12 cellular contexts compared by ENCODE assay signal in genomic region chr2:80256396-80257167, GRCh38. TPM values are rescaled to one million over a fixed set of nuclear protein-coding genes. Genes with fewer than 3 reads are reported as not detected.
DNase-seq lines count a peak whose midpoint lies in the region; ATAC-seq and TF ChIP-seq lines count a peak whose summit lies in the region.
"Had no signal": no experiment of that assay in that cellular context is flagged by ENCODE, and none has a peak within 500 bp of the region (broad histone marks: within the 10 kb centered on the region; RNA-seq: fewer than 3 reads in every experiment).

No MANE protein-coding gene starts in this region.

- no peaks in the 10 kb centered on the region for H3K9me2 ChIP-seq in MM.1S (replicated peaks; ENCODE audit: insufficient read depth, low read length)

- TF ChIP-seq CTCF in MM.1S (IDR thresholded peaks at IDR 0.05; ENCODE audit: low read length), result 0 out of 2 replicates have a peak, but pooled peaks have one; percentile 11
- peak in 55 of 56 donors; percentile 21 to 59 (median 45) for TF ChIP-seq CTCF in dorsolateral prefrontal cortex (IDR thresholded peaks at IDR 0.05 in 54 of 56, conservative IDR thresholded peaks at IDR 0.05 in 2 of 56; ENCODE audit: low read depth in 1 of 56, partially characterized antibody in 56 of 56)

- H3K27ac ChIP-seq in MM.1S (ENCODE audit: low read length) (no peak overlapping the region), dorsolateral prefrontal cortex (peak overlapping the region in 22 of 59 donors; percentile 0 to 77 (median 19))

- H4K20me1 ChIP-seq in MM.1S (ENCODE audit: insufficient read depth, low read length), result no peaks in the 10 kb centered on the region

- H3F3A ChIP-seq in MM.1S (ENCODE audit: insufficient read depth, low read length), result no peaks in the 10 kb centered on the region

- no peaks in the 10 kb centered on the region for H3K9me3 ChIP-seq in MM.1S (replicated peaks; ENCODE audit: insufficient read depth, low read length)

- peak; percentile 39 for DNase-seq in DMS 273 (lab: John Stamatoyannopoulos, UW; ENCODE audit: unreplicated experiment)
- DNase-seq in DMS 273 treated with DMSO at 0.1 percent for 48 hours (lab: John Stamatoyannopoulos, UW), result no peak
- no peak for DNase-seq in MM.1S
- peak in 1 of 10 donors; percentile 37 for DNase-seq in dorsolateral prefrontal cortex
- peak; percentile 25 for DNase-seq in renal cortical epithelial cell (ENCODE audit: low read depth)
- no peak for DNase-seq in NCI-H1417 treated with DMSO at 0.1 percent for 48 hours (lab: John Stamatoyannopoulos, UW)
- DNase-seq: 8988T; activated CD4-positive, alpha-beta memory T cell treated with anti-CD3 and anti-CD28 coated beads, Interleukin-2, amount 10 ng/mL, durations not matched to agents 7 days and 5 days; naive thymus-derived CD8-positive, alpha-beta T cell; NCI-H1694 had no signal

- H3K4me2 ChIP-seq in MM.1S (ENCODE audit: low read depth, low read length), result no peak overlapping the region

- H2AFZ ChIP-seq in MM.1S (ENCODE audit: low read length), result no peak overlapping the region

- H3K4me1 ChIP-seq in MM.1S (ENCODE audit: low read length), result no peaks in the 10 kb centered on the region

- no peaks in the 10 kb centered on the region for H3K36me3 ChIP-seq in MM.1S (replicated peaks; ENCODE audit: insufficient read depth, low read length)

- H3K27me3 ChIP-seq in MM.1S (replicated peaks; ENCODE audit: insufficient read depth, low read length) (no peaks in the 10 kb centered on the region), dorsolateral prefrontal cortex (no peaks in the 10 kb centered on the region)

- ATAC-seq in HG03196 (IDR thresholded peaks at IDR 0.05; ENCODE audit: unreplicated experiment), result no peak
- ATAC-seq in GM19328 (IDR thresholded peaks at IDR 0.05; ENCODE audit: unreplicated experiment), result no peak
- ATAC-seq: naive thymus-derived CD8-positive, alpha-beta T cell had no signal

- H3K9ac ChIP-seq in MM.1S (ENCODE audit: low read length), result no peak overlapping the region

- H3K79me2 ChIP-seq in MM.1S (ENCODE audit: low read length), result no peaks in the 10 kb centered on the region

- no peak overlapping the region for H3K4me3 ChIP-seq in MM.1S (ENCODE audit: low read length)
- no peak overlapping the region for H3K4me3 ChIP-seq in dorsolateral prefrontal cortex

- intact Hi-C loops in dorsolateral prefrontal cortex (cut with DNase I), result no loop called here

RNA-seq across cellular contexts. Expression of gene LRRTM1, which starts 48.0 kb away (rescaled TPM):
- total RNA-seq in dorsolateral prefrontal cortex, result 10 to 100 TPM in 117 of 120 experiments, 1 to 10 TPM in 3; 3.8 to 34.8 (median 19.7) TPM
- not detected in 2 replicates for total RNA-seq in renal cortical epithelial cell
- total RNA-seq: activated CD4-positive, alpha-beta memory T cell treated with anti-CD3 and anti-CD28 coated beads, Interleukin-2, amount 10 ng/mL, durations not matched to agents 7 days and 5 days; naive thymus-derived CD8-positive, alpha-beta T cell had no signal

Comparison
In these comparisons a context has a peak if more than half of its experiments do, and no peak if none do; other contexts are left out.
1. DNase-seq: peak in DMS 273 (single experiment) and renal cortical epithelial cell (single experiment); none in DMS 273 treated with DMSO at 0.1 percent for 48 hours (single experiment), MM.1S (single experiment) and NCI-H1417 treated with DMSO at 0.1 percent for 48 hours (single experiment).